Comparison of ENCODE assay signal across 1 cellular context in the genomic region with DNA sequence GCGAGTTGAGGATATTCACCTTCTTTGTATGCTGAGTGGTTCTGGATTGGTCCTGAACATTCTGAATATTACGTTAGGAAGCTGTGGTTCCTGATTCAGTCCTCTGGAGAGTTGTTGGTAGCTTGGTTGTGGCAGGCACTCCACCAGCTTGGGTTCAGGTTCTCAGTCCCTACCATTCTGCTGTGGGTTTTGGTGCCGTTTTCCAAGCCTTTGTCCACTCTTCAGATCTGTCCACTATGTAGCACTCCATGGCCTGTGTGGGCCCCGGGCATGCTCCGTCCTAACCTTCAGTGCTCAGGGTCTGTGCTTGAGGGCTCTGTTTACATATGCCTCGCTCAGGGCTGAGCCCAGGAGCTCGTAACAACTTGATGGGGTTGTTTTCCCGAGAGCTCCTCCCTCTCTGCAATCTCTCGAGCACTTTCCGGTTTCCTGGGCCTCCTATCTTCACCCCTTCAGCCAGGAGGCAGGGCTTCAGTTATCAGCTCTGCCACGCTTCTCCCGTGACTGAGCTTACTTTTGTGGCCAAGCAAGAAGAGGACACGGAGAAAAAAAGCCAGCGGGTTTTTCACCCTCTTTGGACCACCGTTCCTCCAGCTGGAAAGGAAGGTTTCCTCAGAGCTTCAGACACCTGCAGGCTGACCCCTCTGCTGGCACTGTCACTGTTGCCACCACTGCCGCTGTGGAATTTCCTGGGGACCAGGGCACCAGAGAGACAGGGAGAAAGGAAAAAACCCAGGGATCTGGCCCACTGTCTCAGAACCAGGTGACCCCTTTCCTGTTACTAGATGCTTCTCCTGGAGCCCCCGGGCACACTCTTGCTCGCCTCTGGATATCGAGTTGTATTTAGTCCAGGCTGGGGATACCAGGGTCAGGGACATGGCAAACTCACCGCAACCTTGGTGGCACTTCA.
TF ChIP-seq lines count a peak whose summit lies in the region.

No MANE protein-coding gene starts in this region.

TF ChIP-seq in K562, 482 proteins besides CTCF, POLR2A, EP300 and RAD21 (continued from another document and continues in another):
- no peak for TF ChIP-seq ZNF695 (CRISPR knock-in tag; IDR thresholded peaks at IDR 0.05)
- TF ChIP-seq ARID3A (IDR thresholded peaks at IDR 0.05; ENCODE audit: borderline replicate concordance, low read depth, low read length) = peak; percentile 54; the same call in 1 of the 2 replicates
- no peak for TF ChIP-seq ZNF707 (CRISPR knock-in tag; conservative IDR thresholded peaks at IDR 0.05)
- TF ChIP-seq GABPA (tag; conservative IDR thresholded peaks at IDR 0.05; ENCODE audit: low read depth) = peak; percentile 83
- peak; percentile 40; the same call in 1 of the 2 replicates for TF ChIP-seq ZNF583 (CRISPR knock-in tag; IDR thresholded peaks at IDR 0.05)
- no peak for TF ChIP-seq CTCFL (IDR thresholded peaks at IDR 0.05; ENCODE audit: borderline replicate concordance, insufficient read depth, low read depth, low read length, poor library complexity, severe bottlenecking)
- TF ChIP-seq THAP12 (CRISPR knock-in tag; IDR thresholded peaks at IDR 0.05) = peak; percentile 40; the same call in 1 of the 2 replicates
- TF ChIP-seq U2AF1 (optimal IDR thresholded peaks at IDR 0.05; ENCODE audit: low read depth, low read length) = no peak
- TF ChIP-seq ATF3 (IDR thresholded peaks at IDR 0.05) = no peak
- 0 out of 2 replicates have a peak, but pooled peaks have one; percentile 10 for TF ChIP-seq ATF3 (CRISPR knock-in tag; conservative IDR thresholded peaks at IDR 0.05)
- TF ChIP-seq, protein P1, sequence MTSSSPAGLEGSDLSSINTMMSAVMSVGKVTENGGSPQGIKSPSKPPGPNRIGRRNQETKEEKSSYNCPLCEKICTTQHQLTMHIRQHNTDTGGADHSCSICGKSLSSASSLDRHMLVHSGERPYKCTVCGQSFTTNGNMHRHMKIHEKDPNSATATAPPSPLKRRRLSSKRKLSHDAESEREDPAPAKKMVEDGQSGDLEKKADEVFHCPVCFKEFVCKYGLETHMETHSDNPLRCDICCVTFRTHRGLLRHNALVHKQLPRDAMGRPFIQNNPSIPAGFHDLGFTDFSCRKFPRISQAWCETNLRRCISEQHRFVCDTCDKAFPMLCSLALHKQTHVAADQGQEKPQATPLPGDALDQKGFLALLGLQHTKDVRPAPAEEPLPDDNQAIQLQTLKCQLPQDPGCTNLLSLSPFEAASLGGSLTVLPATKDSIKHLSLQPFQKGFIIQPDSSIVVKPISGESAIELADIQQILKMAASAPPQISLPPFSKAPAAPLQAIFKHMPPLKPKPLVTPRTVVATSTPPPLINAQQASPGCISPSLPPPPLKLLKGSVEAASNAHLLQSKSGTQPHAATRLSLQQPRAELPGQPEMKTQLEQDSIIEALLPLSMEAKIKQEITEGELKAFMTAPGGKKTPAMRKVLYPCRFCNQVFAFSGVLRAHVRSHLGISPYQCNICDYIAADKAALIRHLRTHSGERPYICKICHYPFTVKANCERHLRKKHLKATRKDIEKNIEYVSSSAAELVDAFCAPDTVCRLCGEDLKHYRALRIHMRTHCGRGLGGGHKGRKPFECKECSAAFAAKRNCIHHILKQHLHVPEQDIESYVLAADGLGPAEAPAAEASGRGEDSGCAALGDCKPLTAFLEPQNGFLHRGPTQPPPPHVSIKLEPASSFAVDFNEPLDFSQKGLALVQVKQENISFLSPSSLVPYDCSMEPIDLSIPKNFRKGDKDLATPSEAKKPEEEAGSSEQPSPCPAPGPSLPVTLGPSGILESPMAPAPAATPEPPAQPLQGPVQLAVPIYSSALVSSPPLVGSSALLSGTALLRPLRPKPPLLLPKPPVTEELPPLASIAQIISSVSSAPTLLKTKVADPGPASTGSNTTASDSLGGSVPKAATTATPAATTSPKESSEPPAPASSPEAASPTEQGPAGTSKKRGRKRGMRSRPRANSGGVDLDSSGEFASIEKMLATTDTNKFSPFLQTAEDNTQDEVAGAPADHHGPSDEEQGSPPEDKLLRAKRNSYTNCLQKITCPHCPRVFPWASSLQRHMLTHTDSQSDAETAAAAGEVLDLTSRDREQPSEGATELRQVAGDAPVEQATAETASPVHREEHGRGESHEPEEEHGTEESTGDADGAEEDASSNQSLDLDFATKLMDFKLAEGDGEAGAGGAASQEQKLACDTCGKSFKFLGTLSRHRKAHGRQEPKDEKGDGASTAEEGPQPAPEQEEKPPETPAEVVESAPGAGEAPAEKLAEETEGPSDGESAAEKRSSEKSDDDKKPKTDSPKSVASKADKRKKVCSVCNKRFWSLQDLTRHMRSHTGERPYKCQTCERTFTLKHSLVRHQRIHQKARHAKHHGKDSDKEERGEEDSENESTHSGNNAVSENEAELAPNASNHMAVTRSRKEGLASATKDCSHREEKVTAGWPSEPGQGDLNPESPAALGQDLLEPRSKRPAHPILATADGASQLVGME (CRISPR knock-in tag; IDR thresholded peaks at IDR 0.05) = 0 out of 2 replicates have a peak, but pooled peaks have one; percentile 43
- TF ChIP-seq THRA (IDR thresholded peaks at IDR 0.05) = no peak
- peak; percentile 71; the same call in 1 of the 2 replicates for TF ChIP-seq TRIM28 (IDR thresholded peaks at IDR 0.05)
- peak; percentile 96 for TF ChIP-seq ETV5 (CRISPR knock-in tag; IDR thresholded peaks at IDR 0.05; ENCODE audit: low read depth)
- TF ChIP-seq ADNP (tag; IDR thresholded peaks at IDR 0.05) = no peak
- TF ChIP-seq KDM5B (IDR thresholded peaks at IDR 0.05; ENCODE audit: insufficient replicate concordance, low read depth, low read length) = peak; percentile 66
- peak; percentile 75 for TF ChIP-seq TAF1 (IDR thresholded peaks at IDR 0.05; ENCODE audit: control insufficient read depth, extremely low read depth, insufficient read depth, low read length, severe bottlenecking)
- peak; percentile 60; the same call in 1 of the 2 replicates for TF ChIP-seq ELF1 (tag; IDR thresholded peaks at IDR 0.05)
- peak; percentile 98 to 99 for TF ChIP-seq FOXK2 (conservative IDR thresholded peaks at IDR 0.05 in 1 of 2, IDR thresholded peaks at IDR 0.05 in 1 of 2; ENCODE audit: low read depth in 2 of 2)
- peak; percentile 59; the same call in 1 of the 2 replicates for TF ChIP-seq CREB1 (IDR thresholded peaks at IDR 0.05)
- TF ChIP-seq CREB1 (CRISPR knock-in tag; IDR thresholded peaks at IDR 0.05) = 0 out of 2 replicates have a peak, but pooled peaks have one; percentile 55
- TF ChIP-seq CBFB (CRISPR knock-in tag; IDR thresholded peaks at IDR 0.05) = peak; percentile 16; the same call in 1 of the 2 replicates
- TF ChIP-seq HDAC1 (IDR thresholded peaks at IDR 0.05) = peak in 1 of 2 experiments; percentile 92; a peak in 2 of 4 replicates
- peak; percentile 95 for TF ChIP-seq ARID1B (IDR thresholded peaks at IDR 0.05)
- TF ChIP-seq, protein P2, sequence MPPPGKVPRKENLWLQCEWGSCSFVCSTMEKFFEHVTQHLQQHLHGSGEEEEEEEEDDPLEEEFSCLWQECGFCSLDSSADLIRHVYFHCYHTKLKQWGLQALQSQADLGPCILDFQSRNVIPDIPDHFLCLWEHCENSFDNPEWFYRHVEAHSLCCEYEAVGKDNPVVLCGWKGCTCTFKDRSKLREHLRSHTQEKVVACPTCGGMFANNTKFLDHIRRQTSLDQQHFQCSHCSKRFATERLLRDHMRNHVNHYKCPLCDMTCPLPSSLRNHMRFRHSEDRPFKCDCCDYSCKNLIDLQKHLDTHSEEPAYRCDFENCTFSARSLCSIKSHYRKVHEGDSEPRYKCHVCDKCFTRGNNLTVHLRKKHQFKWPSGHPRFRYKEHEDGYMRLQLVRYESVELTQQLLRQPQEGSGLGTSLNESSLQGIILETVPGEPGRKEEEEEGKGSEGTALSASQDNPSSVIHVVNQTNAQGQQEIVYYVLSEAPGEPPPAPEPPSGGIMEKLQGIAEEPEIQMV (tag; conservative IDR thresholded peaks at IDR 0.05; ENCODE audit: low read depth) = peak; percentile 33; the same call in 1 of the 2 replicates
- TF ChIP-seq SUPT5H (IDR thresholded peaks at IDR 0.05) = peak; percentile 84
- peak; percentile 70; the same call in 1 of the 2 replicates for TF ChIP-seq ELF4 (CRISPR knock-in tag; IDR thresholded peaks at IDR 0.05)
- TF ChIP-seq CHD4 (IDR thresholded peaks at IDR 0.05; ENCODE audit: insufficient read depth, insufficient replicate concordance, low read depth, low read length, poor library complexity, severe bottlenecking) = peak; percentile 64
- TF ChIP-seq ZNF12 (CRISPR knock-in tag; IDR thresholded peaks at IDR 0.05) = peak; percentile 60; the same call in 1 of the 2 replicates
- TF ChIP-seq ATF7 (IDR thresholded peaks at IDR 0.05) = peak; percentile 81
- TF ChIP-seq HEY1 (CRISPR knock-in tag; IDR thresholded peaks at IDR 0.05; ENCODE audit: borderline replicate concordance) = 0 out of 2 replicates have a peak, but pooled peaks have one; percentile 20
- TF ChIP-seq LEF1 (IDR thresholded peaks at IDR 0.05) = peak; percentile 93
- peak; percentile 76 for TF ChIP-seq TOE1 (IDR thresholded peaks at IDR 0.05; ENCODE audit: borderline replicate concordance)
- TF ChIP-seq TOE1 (CRISPR knock-in tag; IDR thresholded peaks at IDR 0.05; ENCODE audit: borderline replicate concordance, low read depth) = no peak
- TF ChIP-seq RBM14 (IDR thresholded peaks at IDR 0.05; ENCODE audit: borderline replicate concordance, insufficient read depth, low read depth, low read length) = no peak
- peak; percentile 50; the same call in 1 of the 2 replicates for TF ChIP-seq HCFC1 (IDR thresholded peaks at IDR 0.05; ENCODE audit: low read depth, low read length)
- TF ChIP-seq POLR2G (IDR thresholded peaks at IDR 0.05; ENCODE audit: low read depth, low read length) = peak; percentile 40; the same call in 1 of the 2 replicates
- TF ChIP-seq TFAM (CRISPR knock-in tag; conservative IDR thresholded peaks at IDR 0.05) = no peak
- peak; percentile 80 to 82 for TF ChIP-seq TRIM24 (IDR thresholded peaks at IDR 0.05)
- TF ChIP-seq HDGF (IDR thresholded peaks at IDR 0.05) = no peak
- peak; percentile 49; the same call in 1 of the 2 replicates for TF ChIP-seq ZNF24 (IDR thresholded peaks at IDR 0.05)
- no peak for TF ChIP-seq RBM22 (IDR thresholded peaks at IDR 0.05; ENCODE audit: low read depth, low read length, poor library complexity, severe bottlenecking)
- no peak for TF ChIP-seq DDX20 (tag; IDR thresholded peaks at IDR 0.05; ENCODE audit: low read depth)
- TF ChIP-seq CEBPG (CRISPR knock-in tag; IDR thresholded peaks at IDR 0.05) = no peak
- no peak for TF ChIP-seq CEBPG (tag; conservative IDR thresholded peaks at IDR 0.05 in 1 of 2, IDR thresholded peaks at IDR 0.05 in 1 of 2)
- peak; percentile 97 for TF ChIP-seq RNF2 (IDR thresholded peaks at IDR 0.05)
- no peak for TF ChIP-seq PHF20 (IDR thresholded peaks at IDR 0.05; ENCODE audit: partially characterized antibody)
